8 cellular contexts compared by ENCODE assay signal in the genomic region with DNA sequence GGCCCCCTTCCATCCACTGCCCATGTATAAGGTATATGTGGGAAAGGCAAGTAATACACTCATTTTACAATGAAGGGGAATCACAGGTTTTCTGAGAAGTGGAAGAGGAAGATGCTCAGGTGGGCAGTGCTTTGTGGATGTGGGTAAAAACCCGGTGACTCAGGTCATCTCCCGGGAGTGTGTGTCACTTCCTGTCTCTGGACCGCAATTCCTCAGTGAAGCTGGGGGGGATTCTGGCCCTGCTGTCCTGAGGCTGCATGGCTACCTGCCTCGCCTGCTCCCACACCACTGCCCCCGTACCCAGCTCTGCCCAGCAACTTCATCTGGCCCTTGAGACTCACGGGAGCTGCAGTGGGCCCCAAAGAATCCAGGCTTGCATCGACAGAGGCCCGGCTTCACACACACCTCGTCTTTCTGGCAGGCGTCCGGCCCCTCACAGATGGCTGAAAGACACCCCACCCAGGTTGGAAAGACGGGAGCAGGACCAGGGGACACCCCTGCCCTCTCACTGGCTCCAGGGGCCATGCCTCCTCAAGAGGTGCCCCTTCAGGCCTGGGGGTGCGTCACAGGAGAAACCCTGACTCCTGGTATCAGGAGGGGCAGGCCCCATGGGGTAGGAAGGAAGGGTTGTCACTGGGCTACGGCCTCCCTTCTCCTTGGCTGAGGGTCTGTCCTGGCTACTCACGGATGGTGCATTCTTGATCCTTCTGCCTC. TPM values are rescaled to one million over a fixed set of nuclear protein-coding genes. Genes with fewer than 3 reads are reported as not detected.
DNase-seq lines count a peak whose midpoint lies in the region; ATAC-seq and TF ChIP-seq lines count a peak whose summit lies in the region.

No MANE protein-coding gene starts in this region.

- DNase-seq in AG10803 (ENCODE audit: low read depth), result peak; percentile 29
- peak; percentile 57 for DNase-seq in H7
- DNase-seq in activated naive CD4-positive, alpha-beta T cell treated with anti-CD3 and anti-CD28 coated beads, Interleukin-2, amount 10 ng/mL, durations not matched to agents 7 days and 5 days, result peak; percentile 53
- DNase-seq in right lobe of liver, result no peak
- no peak for DNase-seq in tibial nerve (ENCODE audit: low spot score in 2 of 2)
- no peak for DNase-seq in central memory CD4-positive, alpha-beta T cell
- no peak for DNase-seq in Kasumi-1 (lab: John Stamatoyannopoulos, UW)

- H3K27me3 ChIP-seq in H7 (ENCODE audit: control insufficient read depth, insufficient read depth, low read length) (peaks cover 8% of the 10 kb centered on the region), right lobe of liver (no peaks in the 10 kb centered on the region), tibial nerve (no peaks in the 10 kb centered on the region)

- H3K9me3 Mint-ChIP-seq in activated naive CD4-positive, alpha-beta T cell treated with anti-CD3 and anti-CD28 coated beads, Interleukin-2, amount 10 ng/mL, durations not matched to agents 7 days and 5 days, result no peaks in the 10 kb centered on the region

- no peak for ATAC-seq in right lobe of liver
- ATAC-seq in GM18502 (IDR thresholded peaks at IDR 0.05; ENCODE audit: poor library complexity, unreplicated experiment), result no peak

- CTCF ChIA-PET in activated naive CD4-positive, alpha-beta T cell treated with anti-CD3 and anti-CD28 coated beads, Interleukin-2, amount 10 ng/mL, durations not matched to agents 7 days and 5 days (lab: Charles Lee), result interaction anchor here (1.7 kb wide), 1 partner anchor 70 kb away, joined by 4 read pairs; no protein-coding TSS in a partner anchor

- no peak overlapping the region for H3K4me3 ChIP-seq in AG10803 (ENCODE audit: low read length)
- no peak overlapping the region for H3K4me3 ChIP-seq in H7 (ENCODE audit: insufficient read depth, low read depth, low read length)
- peak overlapping the region; percentile 31 to 54 (median 41) for H3K4me3 ChIP-seq in right lobe of liver
- H3K4me3 ChIP-seq in tibial nerve, result peak overlapping the region; percentile 10 to 63 (median 34)

- H3K36me3 Mint-ChIP-seq in activated naive CD4-positive, alpha-beta T cell treated with anti-CD3 and anti-CD28 coated beads, Interleukin-2, amount 10 ng/mL, durations not matched to agents 7 days and 5 days, result no peaks in the 10 kb centered on the region

- TF ChIP-seq CTCF in AG10803 (conservative IDR thresholded peaks at IDR 0.05; ENCODE audit: low read length), result no peak
- no peak for TF ChIP-seq CTCF in right lobe of liver (IDR thresholded peaks at IDR 0.05)
- no peak for TF ChIP-seq CTCF in tibial nerve (IDR thresholded peaks at IDR 0.05)

- intact Hi-C loops in right lobe of liver (cut with DNase I), result no loop called here

- WGBS in right lobe of liver (ENCODE audit: insufficient coverage, low coverage, low lambda C conversion rate, missing lambda C conversion rate), result 71% methylated on average over 1 of the region's 15 CpGs
- 64 to 75% methylated on average over 11 to 15 of the region's 15 CpGs for WGBS in tibial nerve, 2 donors

- peaks cover 38% of the 10 kb centered on the region for H3K27me3 Mint-ChIP-seq in activated naive CD4-positive, alpha-beta T cell treated with anti-CD3 and anti-CD28 coated beads, Interleukin-2, amount 10 ng/mL, durations not matched to agents 7 days and 5 days

- no peaks in the 10 kb centered on the region for H3K9me3 ChIP-seq in right lobe of liver
- no peaks in the 10 kb centered on the region for H3K9me3 ChIP-seq in tibial nerve

- no peak for TF ChIP-seq EP300 in tibial nerve (IDR thresholded peaks at IDR 0.05)

- TF ChIP-seq POLR2A in right lobe of liver (IDR thresholded peaks at IDR 0.05) (no peak), tibial nerve (IDR thresholded peaks at IDR 0.05) (no peak)

- peak overlapping the region; percentile 83 for H3K27ac Mint-ChIP-seq in activated naive CD4-positive, alpha-beta T cell treated with anti-CD3 and anti-CD28 coated beads, Interleukin-2, amount 10 ng/mL, durations not matched to agents 7 days and 5 days

- peak overlapping the region; percentile 75 for H3K4me3 Mint-ChIP-seq in activated naive CD4-positive, alpha-beta T cell treated with anti-CD3 and anti-CD28 coated beads, Interleukin-2, amount 10 ng/mL, durations not matched to agents 7 days and 5 days

- peaks cover 34% of the 10 kb centered on the region for H3K4me1 Mint-ChIP-seq in activated naive CD4-positive, alpha-beta T cell treated with anti-CD3 and anti-CD28 coated beads, Interleukin-2, amount 10 ng/mL, durations not matched to agents 7 days and 5 days

- peak overlapping the region; percentile 31 to 78 (median 55) for H3K27ac ChIP-seq in right lobe of liver
- H3K27ac ChIP-seq in tibial nerve, result peak overlapping the region in 2 of 4 donors; percentile 77 to 85

- no peaks in the 10 kb centered on the region for H3K36me3 ChIP-seq in H7 (replicated peaks; ENCODE audit: control insufficient read depth, insufficient read depth, low read length)
- H3K36me3 ChIP-seq in right lobe of liver, result peaks cover 0 to 3% (median 1%) of the 10 kb centered on the region in 4 donors
- no peaks in the 10 kb centered on the region for H3K36me3 ChIP-seq in tibial nerve

- peaks cover 0 to 18% (median 8%) of the 10 kb centered on the region in 4 donors for H3K4me1 ChIP-seq in right lobe of liver
- H3K4me1 ChIP-seq in tibial nerve, result peaks cover 0 to 52% (median 20%) of the 10 kb centered on the region in 4 donors

RNA-seq across cellular contexts. Expression of gene SCARF1, which starts 0.9 kb away (rescaled TPM):
- total RNA-seq in H7 (2014; rRNA removed; shearing (Covaris generic)), result 5.1 and 7.6 TPM in 2 replicates
- total RNA-seq in right lobe of liver, result 10 to 100 TPM in 2 of 6 experiments, 1 to 10 TPM in 4; 6.9 to 16.9 (median 8.4) TPM
- 10 to 100 TPM in 3 of 4 donors, 1 to 10 TPM in 1; 7.1 to 30.6 (median 21.7) TPM for total RNA-seq in tibial nerve

RNA-seq across cellular contexts. Expression of gene RILP, which starts 5.0 kb away (rescaled TPM):
- 31.0 and 32.8 TPM in 2 replicates for total RNA-seq in H7 (2014; rRNA removed; shearing (Covaris generic))
- total RNA-seq in right lobe of liver (10 to 100 TPM; 14.6 to 47.3 (median 23.9) TPM), tibial nerve (10 to 100 TPM; 17.6 to 59.1 (median 57.3) TPM)

RNA-seq across cellular contexts. Expression of gene SLC43A2, which starts 16.0 kb away (rescaled TPM):
- total RNA-seq in H7 (2014; rRNA removed; shearing (Covaris generic)), result 36.0 and 37.7 TPM in 2 replicates
- total RNA-seq in right lobe of liver (1 to 10 TPM; 1.4 to 8.9 (median 5.1) TPM), tibial nerve (10 to 100 TPM; 10.3 to 26.1 (median 14.1) TPM)

RNA-seq across cellular contexts. Expression of gene PRPF8, which starts 40.0 kb away (rescaled TPM):
- 128 and 146 TPM in 2 replicates for total RNA-seq in H7 (2014; rRNA removed; shearing (Covaris generic))
- total RNA-seq in right lobe of liver (100 to 1,000 TPM in 3 of 6 experiments, 10 to 100 TPM in 3; 79.3 to 116 (median 102) TPM), tibial nerve (100 to 1,000 TPM; 176 to 235 (median 194) TPM)

Comparison
In these comparisons a context has a peak if more than half of its experiments do, and no peak if none do; other contexts are left out.
1. DNase-seq: peak in AG10803 (single experiment), H7 (single experiment) and activated naive CD4-positive, alpha-beta T cell treated with anti-CD3 and anti-CD28 coated beads, Interleukin-2, amount 10 ng/mL, durations not matched to agents 7 days and 5 days (single experiment); none in right lobe of liver (0 of 3), tibial nerve (0 of 2), central memory CD4-positive, alpha-beta T cell (single experiment) and Kasumi-1 (0 of 2).
2. H3K4me3 ChIP-seq: peak in right lobe of liver (3 of 3) and tibial nerve (4 of 4); none in AG10803 (single experiment) and H7 (single experiment).